In genomic region chr3:177813322-177813721, GRCh38 we compare ENCODE assay signal across 17 cellular contexts.
A peak's percentile ranks its signal among the peaks of the same experiment; 100 is the strongest.
DNase-seq lines count a peak whose midpoint lies in the region; ATAC-seq and TF ChIP-seq lines count a peak whose summit lies in the region.
"Had no signal": no experiment of that assay in that cellular context is flagged by ENCODE, and none has a peak within 500 bp of the region (broad histone marks: within the 10 kb centered on the region; RNA-seq: fewer than 3 reads in every experiment).

No MANE protein-coding gene starts in this region.

- H3K27ac Mint-ChIP-seq in Calu3 (ENCODE audit: unreplicated experiment), result no peak overlapping the region
- H3K27ac Mint-ChIP-seq: activated naive CD8-positive, alpha-beta T cell treated with anti-CD3 and anti-CD28 coated beads, Interleukin-2, amount 10 ng/mL, durations not matched to agents 7 days and 5 days; B cell; T-helper 17 cell had no signal

- H3K4me3 ChIP-seq in fibroblast of lung (replicated peaks in 1 of 4; ENCODE audit: control extremely low read depth in 1 of 4, insufficient read depth in 1 of 4, low read depth in 3 of 4, low read length in 4 of 4) (no peak overlapping the region), psoas muscle (no peak overlapping the region)

- ATAC-seq in psoas muscle (peak in 3 of 4 donors; percentile 17 to 56 (median 27)), HG02623 (IDR thresholded peaks at IDR 0.05; ENCODE audit: unreplicated experiment) (no peak), SK-N-SH treated with all-trans-retinoic acid at 6 μM for 48 hours (no peak), HG02970 (IDR thresholded peaks at IDR 0.05; ENCODE audit: low FRiP score, unreplicated experiment) (no peak)
- ATAC-seq: esophagus mucosa, T-helper 17 cell had no signal

- H3K9me3 ChIP-seq in fibroblast of lung (ENCODE audit: control insufficient read depth, insufficient read depth, low read depth, low read length) (no peaks in the 10 kb centered on the region), psoas muscle (no peaks in the 10 kb centered on the region)

- H3K36me3 ChIP-seq in fibroblast of lung (ENCODE audit: control insufficient read depth, insufficient read depth, low read length) (no peaks in the 10 kb centered on the region), psoas muscle (ENCODE audit: insufficient read depth in 1 of 2, low read depth in 1 of 2) (no peaks in the 10 kb centered on the region)

- H3K4me1 Mint-ChIP-seq in Calu3 (ENCODE audit: low read depth, unreplicated experiment), result peaks cover 70% of the 10 kb centered on the region
- H3K4me1 Mint-ChIP-seq: activated naive CD8-positive, alpha-beta T cell treated with anti-CD3 and anti-CD28 coated beads, Interleukin-2, amount 10 ng/mL, durations not matched to agents 7 days and 5 days had no signal

- H3K4me2 ChIP-seq in fibroblast of lung (ENCODE audit: extremely low read depth, insufficient read depth, low read length), result no peak overlapping the region

- peaks cover under 1% of the 10 kb centered on the region for H3K9me3 Mint-ChIP-seq in Calu3 (ENCODE audit: low read depth, unreplicated experiment)

- no peak overlapping the region for H3K9ac ChIP-seq in fibroblast of lung (ENCODE audit: insufficient read depth, low read length)

- H3K36me3 Mint-ChIP-seq in Calu3 (ENCODE audit: insufficient read depth, unreplicated experiment), result peaks cover 4% of the 10 kb centered on the region

- intact Hi-C loops in Calu3 (cut with micrococcal nuclease; ENCODE audit: unreplicated experiment), result loop anchor here (5.0 to 10.0 kb wide), 2 partner anchors 196 to 511 kb away; no protein-coding TSS in a partner anchor
- intact Hi-C loops in psoas muscle (cut with DNase I), result no loop called here

- CTCF ChIA-PET in Calu3 (lab: Charles Lee), result interaction anchor here (1.0 kb wide), 1 partner anchor 11 kb away, joined by 5 read pairs; no protein-coding TSS in a partner anchor

- H3K27me3 ChIP-seq in fibroblast of lung (ENCODE audit: control insufficient read depth, insufficient read depth, low read length), result no peaks in the 10 kb centered on the region
- no peaks in the 10 kb centered on the region for H3K27me3 ChIP-seq in psoas muscle (ENCODE audit: insufficient read depth in 3 of 3, low read length in 2 of 3)

- TF ChIP-seq CTCF in Calu3 (IDR thresholded peaks at IDR 0.05; ENCODE audit: unreplicated experiment) (no peak), fibroblast of lung (conservative IDR thresholded peaks at IDR 0.05 in 1 of 2, IDR thresholded peaks at IDR 0.05 in 1 of 2; ENCODE audit: low read depth in 1 of 2, low read length in 2 of 2) (no peak), psoas muscle (IDR thresholded peaks at IDR 0.05) (no peak)

- H3K27me3 Mint-ChIP-seq in Calu3 (ENCODE audit: unreplicated experiment), result no peaks in the 10 kb centered on the region
- H3K27me3 Mint-ChIP-seq: activated naive CD8-positive, alpha-beta T cell treated with anti-CD3 and anti-CD28 coated beads, Interleukin-2, amount 10 ng/mL, durations not matched to agents 7 days and 5 days; B cell; T-helper 17 cell had no signal

- H3K4me3 Mint-ChIP-seq in Calu3 (ENCODE audit: low read depth, unreplicated experiment), result no peak overlapping the region
- H3K4me3 Mint-ChIP-seq: activated naive CD8-positive, alpha-beta T cell treated with anti-CD3 and anti-CD28 coated beads, Interleukin-2, amount 10 ng/mL, durations not matched to agents 7 days and 5 days; B cell; T-helper 17 cell had no signal

- H3K4me1 ChIP-seq in fibroblast of lung (ENCODE audit: control insufficient read depth, extremely low read depth, insufficient read depth, low read length), result peaks cover 4% of the 10 kb centered on the region
- H3K4me1 ChIP-seq in psoas muscle, result peaks cover 15% of the 10 kb centered on the region

- H4K20me1 ChIP-seq in fibroblast of lung (ENCODE audit: control insufficient read depth, extremely low read depth, insufficient read depth, low read length), result no peaks in the 10 kb centered on the region

- DNase-seq in Calu3 (peak; percentile 70), NCI-H2029 treated with DMSO at 0.1 percent for 48 hours (lab: John Stamatoyannopoulos, UW) (peak; percentile 84), fibroblast of lung (ENCODE audit: low read depth in 2 of 2) (peak; percentile 37 to 72), psoas muscle (peak in 1 of 2 donors; percentile 71), NCI-H226 (no peak)
- DNase-seq: activated naive CD8-positive, alpha-beta T cell treated with anti-CD3 and anti-CD28 coated beads, Interleukin-2, amount 10 ng/mL, durations not matched to agents 7 days and 5 days; activated T-cell treated with anti-CD3 and anti-CD28 coated beads, Interleukin-2, amount 50 U/mL, for 1 hour; NCI-H2171 treated with DMSO at 0.1 percent for 48 hours; OCI-M1; stimulated activated CD4-positive, alpha-beta T cell treated with anti-CD3 and anti-CD28 coated beads, Interleukin-1b, Interleukin-23, amount 100 ng/mL, for 48 hours; stimulated activated CD8-positive, alpha-beta memory T cell treated with anti-CD3 and anti-CD28 coated beads, Interleukin-4, amount 100 ng/mL, for 48 hours; T-helper 17 cell had no signal

- no peak overlapping the region for H3K27ac ChIP-seq in fibroblast of lung (ENCODE audit: insufficient read depth, low read length)
- no peak overlapping the region for H3K27ac ChIP-seq in psoas muscle

- 19 to 29% (median 19%) methylated on average over 3 of the region's 3 CpGs for WGBS in psoas muscle, 3 donors

- H2AFZ ChIP-seq in fibroblast of lung (ENCODE audit: low read length), result no peak overlapping the region

- BruUV-seq in Calu3 (replicated peaks; lab: Mats Ljungman, UMichigan), result no TSS peak

- no peaks in the 10 kb centered on the region for H3K79me2 ChIP-seq in fibroblast of lung (ENCODE audit: control insufficient read depth, insufficient read depth, low read length)

TF ChIP-seq in SK-N-SH treated with all-trans-retinoic acid at 6 μM for 48 hours, 23 proteins besides CTCF, POLR2A, EP300 and RAD21:
- no peak for TF ChIP-seq GLIS3 (CRISPR knock-in tag; IDR thresholded peaks at IDR 0.05)

Comparison
In these comparisons a context has a peak if more than half of its experiments do, and no peak if none do; other contexts are left out.
1. ATAC-seq: peak in psoas muscle (3 of 4); none in HG02623 (single experiment), SK-N-SH treated with all-trans-retinoic acid at 6 μM for 48 hours (single experiment) and HG02970 (single experiment).